21 cellular contexts compared by ENCODE assay signal in the genomic region with DNA sequence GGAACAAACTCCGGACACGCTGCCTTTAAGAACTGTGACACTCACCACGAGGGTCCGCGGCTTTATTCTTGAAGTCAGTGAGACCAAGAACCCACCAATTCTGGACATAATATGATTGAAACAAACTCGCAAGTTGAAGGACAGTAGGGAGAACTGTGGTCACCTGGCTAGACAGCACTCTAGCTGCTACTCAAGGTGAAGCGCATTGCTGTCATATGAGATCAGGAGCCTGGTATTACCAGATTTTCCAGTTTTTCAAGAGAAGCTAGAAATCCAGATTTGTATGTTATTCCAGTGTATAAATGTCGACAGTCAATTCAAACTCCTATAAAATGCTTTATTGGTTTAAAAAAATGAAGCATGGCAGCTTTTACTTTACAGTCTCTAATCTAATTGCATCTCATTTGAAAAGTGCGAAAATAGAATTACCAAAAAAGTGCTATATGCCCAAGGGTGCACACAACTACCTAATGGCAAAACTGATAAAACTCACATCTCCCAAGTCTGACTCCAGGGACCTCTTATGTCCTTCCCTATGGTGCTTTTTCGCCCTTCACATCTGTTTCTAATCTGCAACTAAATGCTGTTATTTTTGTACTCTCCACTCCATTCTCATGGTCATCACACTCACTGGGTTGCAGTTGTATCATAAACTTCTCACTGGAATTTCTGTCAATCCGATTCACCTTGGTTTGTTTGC. TPM values are rescaled to one million over a fixed set of nuclear protein-coding genes. Genes with fewer than 3 reads are reported as not detected.
DNase-seq lines count a peak whose midpoint lies in the region; ATAC-seq and TF ChIP-seq lines count a peak whose summit lies in the region.
"Had no signal": no experiment of that assay in that cellular context is flagged by ENCODE, and none has a peak within 500 bp of the region (broad histone marks: within the 10 kb centered on the region; RNA-seq: fewer than 3 reads in every experiment).

No MANE protein-coding gene starts in this region.

- H2AFZ ChIP-seq in HCT116 (ENCODE audit: low read depth, low read length, poor library complexity, severe bottlenecking) (no peak overlapping the region), hepatocyte (no peak overlapping the region)

- POLR2A ChIA-PET in HCT116 (lab: Charles Lee) = no interaction called here

- no peak overlapping the region for H3K4me3 ChIP-seq in HCT116 (replicated peaks in 1 of 2; ENCODE audit: low read depth in 1 of 2, low read length in 2 of 2)
- no peak overlapping the region for H3K4me3 ChIP-seq in hepatocyte
- H3K4me3 ChIP-seq: coronary artery, thoracic aorta had no signal

- no peak for TF ChIP-seq CTCF in HCT116 (IDR thresholded peaks at IDR 0.05 in 2 of 3, conservative IDR thresholded peaks at IDR 0.05 in 1 of 3; ENCODE audit: borderline replicate concordance in 1 of 3, insufficient read depth in 1 of 3, low read depth in 2 of 3, low read length in 2 of 3)
- TF ChIP-seq CTCF in hepatocyte (IDR thresholded peaks at IDR 0.05; ENCODE audit: poor library complexity) = no peak

- ATAC-seq in HCT116 (no peak), Right ventricle myocardium inferior (no peak)
- ATAC-seq: CD8-positive, alpha-beta T cell; stimulated activated effector memory CD8-positive, alpha-beta T cell treated with anti-CD3 and anti-CD28 coated beads, Interleukin-12 subunit alpha, Interleukin-12 subunit beta, amount 100 ng/mL, for 72 hours had no signal

- H3K4me2 ChIP-seq in HCT116 (ENCODE audit: low read length) (no peak overlapping the region), hepatocyte (peak overlapping the region; percentile 34)
- H3K4me2 ChIP-seq: KMS-11 had no signal

- H3K9me2 ChIP-seq in HCT116 (ENCODE audit: insufficient read depth) (no peaks in the 10 kb centered on the region), hepatocyte (replicated peaks; ENCODE audit: insufficient read depth) (no peaks in the 10 kb centered on the region)

- TF ChIP-seq POLR2A in HCT116 (IDR thresholded peaks at IDR 0.05; ENCODE audit: borderline replicate concordance, extremely low read depth, insufficient read depth, insufficient read length) = no peak

- DNase-seq in HCT116 (ENCODE audit: low read depth, low spot score) = no peak
- DNase-seq in RPMI7951 (ENCODE audit: low read depth) = peak; percentile 3
- peak; percentile 28 for DNase-seq in hepatocyte (ENCODE audit: low spot score)
- DNase-seq in renal cortical epithelial cell (ENCODE audit: low read depth) = peak; percentile 9
- DNase-seq in Right ventricle myocardium inferior (ENCODE audit: missing footprints) = no peak
- no peak for DNase-seq in NCI-H2171 treated with DMSO at 0.1 percent for 48 hours (lab: John Stamatoyannopoulos, UW)
- DNase-seq in KG1 (lab: John Stamatoyannopoulos, UW) = no peak
- DNase-seq: activated CD4-positive, alpha-beta T cell treated with anti-CD3 and anti-CD28 coated beads, Interleukin-2, amount 50 U/mL, for 1 hour; activated naive CD8-positive, alpha-beta T cell treated with anti-CD3 and anti-CD28 coated beads, Interleukin-2, amount 10 ng/mL, durations not matched to agents 7 days and 5 days; CD8-positive, alpha-beta T cell; kidney; midbrain; NCI-H187 treated with DMSO at 0.1 percent for 48 hours; NCI-H524 treated with DMSO at 0.1 percent for 48 hours; nephron progenitor cell; posterior cingulate gyrus; T-helper 1 cell had no signal

- RAD21 ChIA-PET in HCT116 (lab: Charles Lee; ENCODE audit: low non-redundant PET in 1 of 2, low total read pairs in 2 of 2, uncharacterized antibody in 2 of 2, unreplicated experiment in 2 of 2) = no interaction called here

- H3K9me3 ChIP-seq in HCT116 (ENCODE audit: control insufficient read depth in 1 of 2, insufficient read depth in 1 of 2, low read depth in 1 of 2, low read length in 2 of 2) (no peaks in the 10 kb centered on the region), hepatocyte (ENCODE audit: low read depth) (no peaks in the 10 kb centered on the region)
- H3K9me3 ChIP-seq: thoracic aorta had no signal

- H3K4me1 ChIP-seq in HCT116 (ENCODE audit: control insufficient read depth in 1 of 2, insufficient read depth in 2 of 2, low read length in 2 of 2) (peaks cover 0 to 9% of the 10 kb centered on the region in 2 experiments; a peak in 2 of 4 replicates), hepatocyte (ENCODE audit: insufficient read depth) (peaks cover 11% of the 10 kb centered on the region)

- CTCF ChIA-PET in HCT116 (lab: Charles Lee) = interaction anchor here (1.5 kb wide), 1 partner anchor 163 kb away, joined by 3 read pairs; no protein-coding TSS in a partner anchor

- no peaks in the 10 kb centered on the region for H3K36me3 ChIP-seq in HCT116 (ENCODE audit: control insufficient read depth in 1 of 2, insufficient read depth in 2 of 2, low read length in 2 of 2)
- H3K36me3 ChIP-seq in hepatocyte (replicated peaks; ENCODE audit: insufficient read depth, low read depth) = no peaks in the 10 kb centered on the region
- H3K36me3 ChIP-seq: thoracic aorta had no signal

- BruUV-seq in HCT116 (replicated peaks; lab: Mats Ljungman, UMichigan) = no TSS peak

- intact Hi-C loops in HCT116 (cut with micrococcal nuclease) = no loop called here
- intact Hi-C loops in Right ventricle myocardium inferior (cut with DNase I) = no loop called here

- H3K79me2 ChIP-seq in HCT116 (ENCODE audit: insufficient read depth, low read length) (no peaks in the 10 kb centered on the region), hepatocyte (no peaks in the 10 kb centered on the region)

- 64% methylated on average over 11 of the region's 11 CpGs for WGBS in hepatocyte (ENCODE audit: low lambda C conversion rate, missing lambda C conversion rate)

- no peaks in the 10 kb centered on the region for H3K27me3 ChIP-seq in HCT116 (ENCODE audit: insufficient read depth, low read length)
- no peaks in the 10 kb centered on the region for H3K27me3 ChIP-seq in hepatocyte

- no peaks in the 10 kb centered on the region for H4K20me1 ChIP-seq in HCT116 (ENCODE audit: insufficient read depth)
- H4K20me1 ChIP-seq in hepatocyte (ENCODE audit: insufficient read depth, poor library complexity, severe bottlenecking) = no peaks in the 10 kb centered on the region

- TF ChIP-seq RAD21 in HCT116 (IDR thresholded peaks at IDR 0.05; ENCODE audit: low read depth) = no peak

- no peak overlapping the region for H3K9ac ChIP-seq in HCT116 (ENCODE audit: low read length)
- H3K9ac ChIP-seq: KMS-11 had no signal

- H3K27ac ChIP-seq in HCT116 (ENCODE audit: low read depth, low read length) (no peak overlapping the region), hepatocyte (peak overlapping the region; percentile 35)
- H3K27ac ChIP-seq: coronary artery, KMS-11, thoracic aorta had no signal

TF ChIP-seq in HCT116, 20 proteins besides CTCF, POLR2A, EP300 and RAD21:
- TF ChIP-seq ZFX (IDR thresholded peaks at IDR 0.05) (no peak), SP1 (IDR thresholded peaks at IDR 0.05; ENCODE audit: low read depth) (peak; percentile 30; the same call in 1 of the 2 replicates), JUND (IDR thresholded peaks at IDR 0.05) (0 out of 2 replicates have a peak, but pooled peaks have one; percentile 20)

RNA-seq across cellular contexts. Expression of gene ARHGEF26, which starts 31.6 kb away (rescaled TPM):
- total RNA-seq in HCT116 (2021; ENCODE audit: unreplicated experiment) = 7.2 TPM
- 1.9 and 2.7 TPM in 2 replicates for polyA plus RNA-seq in HCT116 (2012)
- total RNA-seq in RPMI7951 (2014; rRNA removed; shearing (Covaris generic)) = 2.2 and 3.3 TPM in 2 replicates
- 17.1 and 20.9 TPM in 2 replicates for total RNA-seq in hepatocyte
- 13.6 and 18.6 TPM in 2 replicates for polyA plus RNA-seq in hepatocyte
- total RNA-seq in renal cortical epithelial cell = under 0.01 and 0.80 TPM in 2 replicates
- total RNA-seq in Right ventricle myocardium inferior = 1.9 TPM
- total RNA-seq: activated naive CD8-positive, alpha-beta T cell treated with anti-CD3 and anti-CD28 coated beads, Interleukin-2, amount 10 ng/mL, durations not matched to agents 7 days and 5 days had no signal

Comparison
In these comparisons a context has a peak if more than half of its experiments do, and no peak if none do; other contexts are left out.
1. DNase-seq: peak in RPMI7951 (single experiment), hepatocyte (single experiment) and renal cortical epithelial cell (single experiment); none in HCT116 (single experiment), Right ventricle myocardium inferior (single experiment), NCI-H2171 treated with DMSO at 0.1 percent for 48 hours (single experiment) and KG1 (single experiment).